Comparison of ENCODE assay signal across 18 cellular contexts in the genomic region with DNA sequence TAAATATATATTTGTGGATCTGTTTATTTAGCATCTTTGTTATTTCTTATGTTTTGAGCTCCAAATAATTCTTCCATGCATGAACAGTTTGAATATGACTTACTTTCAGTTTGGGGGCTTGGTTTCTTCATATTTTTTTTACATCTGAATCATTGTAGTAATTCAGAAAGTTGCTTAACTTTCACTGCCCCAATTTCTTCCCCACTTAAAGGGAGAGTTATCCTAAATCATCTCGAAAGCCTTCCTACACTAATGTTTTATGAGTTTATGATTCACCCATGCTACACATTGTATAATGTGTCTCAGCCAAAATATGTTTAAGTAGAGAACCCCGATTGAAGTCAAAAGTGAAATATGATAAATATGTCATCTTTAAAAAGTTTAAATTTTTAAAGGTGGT. TPM values are rescaled to one million over a fixed set of nuclear protein-coding genes. Genes with fewer than 3 reads are reported as not detected.
DNase-seq lines count a peak whose midpoint lies in the region; ATAC-seq, FAIRE-seq and TF ChIP-seq lines count a peak whose summit lies in the region.
"Had no signal": no experiment of that assay in that cellular context is flagged by ENCODE, and none has a peak within 500 bp of the region (broad histone marks: within the 10 kb centered on the region; RNA-seq: fewer than 3 reads in every experiment).

No MANE protein-coding gene starts in this region.

- peak; percentile 3 for DNase-seq in GM13976 (ENCODE audit: low spot score)
- peak; percentile 8 for DNase-seq in NB4 (ENCODE audit: low read depth)
- no peak for DNase-seq in GM12878 (ENCODE audit: low read depth, low spot score)
- peak; percentile 29 for DNase-seq in skeletal muscle cell (ENCODE audit: low read depth)
- DNase-seq in NCI-H187 (lab: John Stamatoyannopoulos, UW), result no peak
- DNase-seq in UCSD-AML1 (lab: John Stamatoyannopoulos, UW; ENCODE audit: unreplicated experiment), result no peak
- DNase-seq in activated naive CD4-positive, alpha-beta T cell treated with anti-CD3 and anti-CD28 coated beads for 36 hours, result no peak
- DNase-seq: activated CD8-positive, alpha-beta memory T cell treated with anti-CD3 and anti-CD28 coated beads, Interleukin-2, amount 10 ng/mL, durations not matched to agents 7 days and 5 days; activated gamma-delta T cell treated with Interleukin-2 at 50 U/mL for 16 hours; hypothalamus; kidney glomerular epithelial cell; midbrain; NCI-H2081; NCI-H748 treated with DMSO at 0.1 percent for 48 hours; right cardiac atrium; T-helper 17 cell; testis had no signal

- H2AFZ ChIP-seq in GM12878 (ENCODE audit: control insufficient read depth, low read depth, low read length), result no peak overlapping the region

- H3K36me3 ChIP-seq in GM12878 (ENCODE audit: control insufficient read depth in 2 of 2, insufficient read depth in 2 of 2, low read length in 1 of 2), result no peaks in the 10 kb centered on the region
- H3K36me3 ChIP-seq: esophagus muscularis mucosa had no signal

- SMC1A ChIA-PET in GM12878 (lab: Charles Lee; ENCODE audit: uncharacterized antibody, unreplicated experiment), result interaction anchor here (0.6 to 1.9 kb wide), 8 partner anchors 9 to 220 kb away, joined by 3 to 7 read pairs (median 3); no protein-coding TSS in a partner anchor

- no peak overlapping the region for H3K9ac ChIP-seq in GM12878 (ENCODE audit: control insufficient read depth, insufficient read depth, low read length)

- H3K4me2 ChIP-seq in GM12878 (ENCODE audit: control insufficient read depth, insufficient read depth), result no peak overlapping the region; the same call in 1 of the 2 replicates

- TF ChIP-seq EP300 in GM12878 (IDR thresholded peaks at IDR 0.05; ENCODE audit: borderline replicate concordance in 1 of 2, control insufficient read depth in 1 of 2, low read depth in 2 of 2, low read length in 2 of 2), result 0 out of 4 replicates have a peak, but pooled peaks of 1 of the 2 experiments have one; percentile 27

- no peaks in the 10 kb centered on the region for H3K9me3 ChIP-seq in GM12878 (replicated peaks; ENCODE audit: control insufficient read depth, insufficient read depth, low read length)
- H3K9me3 ChIP-seq: esophagus muscularis mucosa, testis had no signal

- TF ChIP-seq POLR2A in NB4 (IDR thresholded peaks at IDR 0.05; ENCODE audit: extremely low read depth, insufficient read length) (no peak), GM12878 (IDR thresholded peaks at IDR 0.05; ENCODE audit: low read depth, low read length) (no peak)

- H3K27me3 ChIP-seq in GM12878 (replicated peaks in 1 of 2; ENCODE audit: control insufficient read depth in 2 of 2, insufficient read depth in 2 of 2, low read length in 1 of 2), result no peaks in the 10 kb centered on the region
- H3K27me3 ChIP-seq: esophagus muscularis mucosa, testis had no signal

- no peak overlapping the region for H3K4me3 ChIP-seq in NB4 (ENCODE audit: low read depth, low read length)
- H3K4me3 ChIP-seq in GM12878, result peak overlapping the region; percentile 23; the same call in 1 of the 2 replicates
- no peak overlapping the region for H3K4me3 ChIP-seq in skeletal muscle cell (ENCODE audit: low read depth, low read length)
- H3K4me3 ChIP-seq: esophagus muscularis mucosa, testis had no signal

- no peak for TF ChIP-seq RAD21 in GM12878 (IDR thresholded peaks at IDR 0.05; ENCODE audit: insufficient read depth, low read depth, low read length)

- no peak overlapping the region for H3K27ac Mint-ChIP-seq in activated naive CD4-positive, alpha-beta T cell treated with anti-CD3 and anti-CD28 coated beads for 36 hours
- H3K27ac Mint-ChIP-seq: activated CD8-positive, alpha-beta memory T cell treated with anti-CD3 and anti-CD28 coated beads, Interleukin-2, amount 10 ng/mL, durations not matched to agents 7 days and 5 days; T-helper 17 cell had no signal

- H3K4me1 ChIP-seq in GM12878 (ENCODE audit: control insufficient read depth, insufficient read depth, low read length), result peaks cover 8% of the 10 kb centered on the region
- H3K4me1 ChIP-seq: testis had no signal

- POLR2A ChIA-PET in GM12878 (lab: Charles Lee), result interaction anchor here (1.4 kb wide), 1 partner anchor 47 kb away, joined by 3 read pairs; no protein-coding TSS in a partner anchor

- ATAC-seq in GM12878, result peak; percentile 55
- ATAC-seq: activated CD8-positive, alpha-beta memory T cell treated with anti-CD3 and anti-CD28 coated beads, Interleukin-2, amount 10 ng/mL, durations not matched to agents 7 days and 5 days; right cardiac atrium; T-helper 17 cell had no signal

- CTCF ChIA-PET in GM12878 (lab: Yijun Ruan, JAX), result interaction anchor here (0.9 to 1.6 kb wide), 3 partner anchors 17 to 53 kb away, joined by 3 to 4 read pairs (median 3); no protein-coding TSS in a partner anchor
- CTCF ChIA-PET in activated naive CD4-positive, alpha-beta T cell treated with anti-CD3 and anti-CD28 coated beads for 36 hours (lab: Charles Lee), result no interaction called here

- RAD21 ChIA-PET in GM12878 (lab: Charles Lee; ENCODE audit: unreplicated experiment), result interaction anchor here (1.0 to 1.9 kb wide), 3 partner anchors 43 to 279 kb away, joined by 3 to 5 read pairs (median 4); no protein-coding TSS in a partner anchor

- no peaks in the 10 kb centered on the region for H3K27me3 Mint-ChIP-seq in activated naive CD4-positive, alpha-beta T cell treated with anti-CD3 and anti-CD28 coated beads for 36 hours (ENCODE audit: low read depth)

- H4K20me1 ChIP-seq in GM12878 (ENCODE audit: control insufficient read depth, insufficient read depth), result no peaks in the 10 kb centered on the region

- H3K9me3 Mint-ChIP-seq in activated naive CD4-positive, alpha-beta T cell treated with anti-CD3 and anti-CD28 coated beads for 36 hours, result no peaks in the 10 kb centered on the region

- in situ Hi-C loops in GM13976 (cut with MboI; ENCODE audit: low sequenced_read_pairs, unreplicated experiment) (no loop called here), GM12878 (cut with MboI) (no loop called here)

- BruUV-seq in GM12878 (replicated peaks; lab: Mats Ljungman, UMichigan), result no TSS peak

- no peaks in the 10 kb centered on the region for H3K4me1 Mint-ChIP-seq in activated naive CD4-positive, alpha-beta T cell treated with anti-CD3 and anti-CD28 coated beads for 36 hours (ENCODE audit: low read depth)

- intact Hi-C loops in GM12878 (cut with micrococcal nuclease; ENCODE audit: unreplicated experiment), result loop anchor here (5.0 kb wide), 1 partner anchor 52 kb away; no protein-coding TSS in a partner anchor
- intact Hi-C loops in activated naive CD4-positive, alpha-beta T cell treated with anti-CD3 and anti-CD28 coated beads for 36 hours (cut with micrococcal nuclease), result no loop called here

- H3K79me2 ChIP-seq in GM12878 (ENCODE audit: control insufficient read depth, insufficient read depth, low read length), result no peaks in the 10 kb centered on the region

- H3K4me3 Mint-ChIP-seq in activated naive CD4-positive, alpha-beta T cell treated with anti-CD3 and anti-CD28 coated beads for 36 hours, result no peak overlapping the region
- H3K4me3 Mint-ChIP-seq: activated CD8-positive, alpha-beta memory T cell treated with anti-CD3 and anti-CD28 coated beads, Interleukin-2, amount 10 ng/mL, durations not matched to agents 7 days and 5 days; T-helper 17 cell had no signal

- H3K36me3 Mint-ChIP-seq in activated naive CD4-positive, alpha-beta T cell treated with anti-CD3 and anti-CD28 coated beads for 36 hours (ENCODE audit: low read depth), result no peaks in the 10 kb centered on the region
- H3K36me3 Mint-ChIP-seq: activated CD8-positive, alpha-beta memory T cell treated with anti-CD3 and anti-CD28 coated beads, Interleukin-2, amount 10 ng/mL, durations not matched to agents 7 days and 5 days had no signal

- FAIRE-seq in GM12878 (lab: Jason Lieb, UNC), result no peak

- H3K27ac ChIP-seq in GM12878 (ENCODE audit: control insufficient read depth, insufficient read depth), result no peak overlapping the region
- H3K27ac ChIP-seq: esophagus muscularis mucosa, testis had no signal

- TF ChIP-seq CTCF in GM13976 (IDR thresholded peaks at IDR 0.05; ENCODE audit: borderline replicate concordance, control extremely low read depth, extremely low read depth, insufficient read depth, missing control alignments), result no peak
- no peak for TF ChIP-seq CTCF in NB4 (IDR thresholded peaks at IDR 0.05; ENCODE audit: low read depth, low read length)
- no peak for TF ChIP-seq CTCF in GM12878 (IDR thresholded peaks at IDR 0.05 in 2 of 3, conservative IDR thresholded peaks at IDR 0.05 in 1 of 3; ENCODE audit: control insufficient read depth in 2 of 3, extremely low read depth in 1 of 3, insufficient read depth in 1 of 3, low read depth in 3 of 3, low read length in 3 of 3)

- 18% methylated on average over 2 of the region's 2 CpGs for WGBS in GM12878 (ENCODE audit: insufficient coverage, insufficient replicate concordance, low lambda C conversion rate, missing lambda C conversion rate)

TF ChIP-seq in GM12878, 131 proteins besides CTCF, POLR2A, EP300 and RAD21 (continues in another document):
- TF ChIP-seq MEF2A (IDR thresholded peaks at IDR 0.05; ENCODE audit: insufficient read depth, low read depth, low read length) (no peak), JUNB (IDR thresholded peaks at IDR 0.05) (peak; percentile 58; the same call in 1 of the 2 replicates), RUNX3 (IDR thresholded peaks at IDR 0.05; ENCODE audit: low read length) (0 out of 2 replicates have a peak, but pooled peaks have one; percentile 8), NFIC (IDR thresholded peaks at IDR 0.05; ENCODE audit: low read depth, low read length) (peak; percentile 49; the same call in 1 of the 2 replicates)

RNA-seq across cellular contexts. Expression of gene SPRED1, which starts 47.8 kb away (rescaled TPM):
- total RNA-seq in GM12878 (2013; cell fraction: nucleolus; rRNA removed), result 19.0 and 20.9 TPM in 2 replicates
- total RNA-seq in GM12878 (2014; rRNA removed) (0.60 and 0.79 TPM in 2 replicates), GM12878 (2014; rRNA removed; fragmentation: Illumina TruSeq; extraction: Trizol) (0.31 and 0.78 TPM in 2 replicates), GM12878 (2021) (0.40 and 0.95 TPM in 2 replicates)
- 0.60 TPM for polyA plus RNA-seq in GM12878 (2011; ENCODE audit: low read depth)
- polyA plus RNA-seq in GM12878 (2011; rRNA removed) (2.6 and 5.3 TPM in 2 replicates), GM12878 (2014; fragmentation: Illumina TruSeq; extraction: Trizol) (0.24 and 0.48 TPM in 2 replicates), GM12878 (2014; fragmentation: Nextera tagmentation; extraction: Ambion mirVana) (under 1 TPM; 0.08 to 0.13 TPM), GM12878 (2014; rRNA removed) (0.13 and 0.36 TPM in 2 replicates), GM12878 (2016; fragmentation: Nextera tagmentation; extraction: Ambion mirVana) (under 1 TPM; 0.19 to 0.20 TPM)
- polyA plus RNA-seq in GM12878 (2011; cell fraction: cytosol; rRNA removed), result 0.87 and 1.1 TPM in 2 replicates
- 3.7 and 3.8 TPM in 2 replicates for polyA plus RNA-seq in GM12878 (2011; cell fraction: nucleus; rRNA removed)
- 0.64 and 1.0 TPM in 2 replicates for polyA plus RNA-seq in GM12878 (2012)
- 4.3 and 4.8 TPM in 2 replicates for polyA minus RNA-seq in GM12878 (2011; rRNA and poly(A)+ RNA removed)
- polyA minus RNA-seq in GM12878 (2011; cell fraction: cytosol; rRNA and poly(A)+ RNA removed), result 1.1 and 4.1 TPM in 2 replicates
- polyA minus RNA-seq in GM12878 (2011; cell fraction: nucleus; rRNA and poly(A)+ RNA removed), result 6.5 and 14.2 TPM in 2 replicates
- under 1 TPM; 0.62 to 0.74 TPM for total RNA-seq in activated naive CD4-positive, alpha-beta T cell treated with anti-CD3 and anti-CD28 coated beads for 36 hours

Comparison
In these comparisons a context has a peak if more than half of its experiments do, and no peak if none do; other contexts are left out.
1. DNase-seq: peak in GM13976 (single experiment), NB4 (single experiment) and skeletal muscle cell (single experiment); none in GM12878 (single experiment), NCI-H187 (0 of 2), UCSD-AML1 (single experiment) and activated naive CD4-positive, alpha-beta T cell treated with anti-CD3 and anti-CD28 coated beads for 36 hours (single experiment).